ENCODE assay signal across 7 cellular contexts in genomic region chr2:86739485-86739884, GRCh38. TPM values are rescaled to one million over a fixed set of nuclear protein-coding genes. Genes with fewer than 3 reads are reported as not detected.
A peak's percentile ranks its signal among the peaks of the same experiment; 100 is the strongest.
DNase-seq lines count a peak whose midpoint lies in the region; ATAC-seq, FAIRE-seq and TF ChIP-seq lines count a peak whose summit lies in the region.
"Not testable (repeated sequence)": the region's sequence is repeated elsewhere in the genome, so short reads cannot be mapped to it uniquely, and the experiment has no call there.
"Had no signal": no experiment of that assay in that cellular context is flagged by ENCODE, and none has a peak within 500 bp of the region (broad histone marks: within the 10 kb centered on the region; RNA-seq: fewer than 3 reads in every experiment).

No MANE protein-coding gene starts in this region.

- TF ChIP-seq EP300 in K562 (IDR thresholded peaks at IDR 0.05; ENCODE audit: low read length); HepG2 (IDR thresholded peaks at IDR 0.05; ENCODE audit: low read depth in 2 of 2, low read length in 2 of 2); HepG2 (CRISPR knock-in tag; IDR thresholded peaks at IDR 0.05; ENCODE audit: borderline replicate concordance): not testable (repeated sequence)

- not testable (repeated sequence) for H3K27ac ChIP-seq in K562 (ENCODE audit: extremely low read depth, low read depth, low read length); HepG2 (ENCODE audit: extremely low read length, insufficient read depth, low read length)

- not testable (repeated sequence) for H3K79me2 ChIP-seq in K562 (ENCODE audit: control insufficient read depth, insufficient read depth, low read length)
- peaks cover 12% of the 10 kb centered on the region for H3K79me2 ChIP-seq in HepG2 (ENCODE audit: insufficient read depth, low read length)

- not testable (repeated sequence) for H2AFZ ChIP-seq in K562 (ENCODE audit: low read depth, low read length); HepG2 (ENCODE audit: low read length)

- CTCF ChIA-PET in K562 (lab: Yijun Ruan, JAX; ENCODE audit: low intra/inter-chr PET ratio); HepG2 (lab: Yijun Ruan, JAX; ENCODE audit: low intra/inter-chr PET ratio, low total read pairs): not testable (repeated sequence)

- POLR2A ChIA-PET in K562 (lab: Yijun Ruan, JAX); HepG2 (lab: Yijun Ruan, JAX): not testable (repeated sequence)

- not testable (repeated sequence) for DNase-seq in GM12892 (ENCODE audit: insufficient read length); K562 (ENCODE audit: extremely low read depth in 1 of 4, low spot score in 3 of 4); left colon; HepG2 (ENCODE audit: low spot score); mucosa of descending colon

- not testable (repeated sequence) for TF ChIP-seq POLR2A in GM12892 (IDR thresholded peaks at IDR 0.05; ENCODE audit: low read depth, low read length); K562 (conservative IDR thresholded peaks at IDR 0.05); HepG2 (IDR thresholded peaks at IDR 0.05; ENCODE audit: insufficient read depth in 1 of 2, low read depth in 2 of 2, low read length in 2 of 2)

- not testable (repeated sequence) for H3K9me3 ChIP-seq in K562 (replicated peaks; ENCODE audit: control insufficient read depth, insufficient read depth, low read depth, low read length); HepG2 (ENCODE audit: low read length); mucosa of descending colon

- intact Hi-C loops in K562 (cut with micrococcal nuclease); left colon (cut with DNase I, micrococcal nuclease); HepG2 (cut with micrococcal nuclease; ENCODE audit: unreplicated experiment); mucosa of descending colon (cut with DNase I, micrococcal nuclease): not testable (repeated sequence)

- not testable (repeated sequence) for ATAC-seq in K562
- ATAC-seq in left colon (peak; percentile 76), HepG2 (peak; percentile 28; the same call in 1 of the 3 replicates), mucosa of descending colon (peak; percentile 77)

- H3K27me3 ChIP-seq in K562 (ENCODE audit: control insufficient read depth in 2 of 2, insufficient read depth in 2 of 2, low read length in 2 of 2); HepG2 (ENCODE audit: control insufficient read depth in 1 of 2, insufficient read depth in 2 of 2, low read length in 2 of 2): not testable (repeated sequence)

- H4K20me1 ChIP-seq in K562 (replicated peaks; ENCODE audit: control insufficient read depth, insufficient read depth, low read length); HepG2 (ENCODE audit: insufficient read depth, low read length): not testable (repeated sequence)

- not testable (repeated sequence) for H3K4me2 ChIP-seq in K562 (ENCODE audit: insufficient read depth, low read length); HepG2 (ENCODE audit: low read depth, low read length)

- not testable (repeated sequence) for H3K4me3 ChIP-seq in K562; HepG2 (replicated peaks in 1 of 3; ENCODE audit: insufficient read depth in 1 of 3, low read depth in 2 of 3, low read length in 3 of 3); mucosa of descending colon

- H3K9me1 ChIP-seq in K562 (ENCODE audit: control insufficient read depth, insufficient read depth, low read length): not testable (repeated sequence)

- FAIRE-seq in GM12892 (lab: Jason Lieb, UNC): peak; percentile 9
- FAIRE-seq in K562 (lab: Jason Lieb, UNC): peak; percentile 44
- not testable (repeated sequence) for FAIRE-seq in HepG2 (lab: Jason Lieb, UNC)

- not testable (repeated sequence) for BruUV-seq in K562 (replicated peaks; lab: Mats Ljungman, UMichigan); HepG2 (replicated peaks; lab: Mats Ljungman, UMichigan)

- H3K9ac ChIP-seq in K562 (ENCODE audit: insufficient read depth in 1 of 2, low read depth in 2 of 2, low read length in 2 of 2); HepG2 (ENCODE audit: insufficient read depth, low read depth, low read length): not testable (repeated sequence)

- H3K36me3 ChIP-seq in K562 (ENCODE audit: control insufficient read depth, insufficient read depth, low read length); HepG2 (replicated peaks in 1 of 2; ENCODE audit: control insufficient read depth in 1 of 2, insufficient read depth in 2 of 2, low read length in 2 of 2); mucosa of descending colon (ENCODE audit: low read depth): not testable (repeated sequence)

- TF ChIP-seq RAD21 in K562 (CRISPR knock-in tag; conservative IDR thresholded peaks at IDR 0.05 in 1 of 2, IDR thresholded peaks at IDR 0.05 in 1 of 2); HepG2 (CRISPR knock-in tag; IDR thresholded peaks at IDR 0.05): not testable (repeated sequence)

- not testable (repeated sequence) for H3K4me1 ChIP-seq in K562 (replicated peaks in 1 of 2; ENCODE audit: control insufficient read depth in 2 of 2, insufficient read depth in 2 of 2, low read length in 2 of 2); HepG2 (ENCODE audit: insufficient read depth, low read length); mucosa of descending colon (ENCODE audit: low read depth)

- in situ Hi-C loops in K562 (cut with MboI); HepG2 (cut with HindIII; ENCODE audit: extremely low pct_ligation_motif_present, low pct_unique_long_range_greater_than_20kb): not testable (repeated sequence)

- TF ChIP-seq CTCF in K562 (IDR thresholded peaks at IDR 0.05 in 2 of 3, conservative IDR thresholded peaks at IDR 0.05 in 1 of 3; ENCODE audit: insufficient read depth in 2 of 3, low read depth in 1 of 3, low read length in 3 of 3); HepG2 (CRISPR knock-in tag; IDR thresholded peaks at IDR 0.05); mucosa of descending colon (IDR thresholded peaks at IDR 0.05): not testable (repeated sequence)

RNA-seq across cellular contexts. Expression of gene RMND5A, which starts 19.4 kb away (rescaled TPM):
- polyA plus RNA-seq in GM12892 (2012; ENCODE audit: missing spikeins): 15.5 TPM
- total RNA-seq in K562 (2011; cell fraction: chromatin; rRNA removed; ENCODE audit: low replicate concordance): 6.2 and 11.8 TPM in 2 replicates
- 5.0 and 6.4 TPM in 2 replicates for total RNA-seq in K562 (2011; cell fraction: nucleolus; rRNA removed)
- total RNA-seq in K562 (2011; cell fraction: nucleoplasm; rRNA removed): 9.9 and 15.2 TPM in 2 replicates
- total RNA-seq in K562 (2014; rRNA removed): 34.1 and 35.6 TPM in 2 replicates
- total RNA-seq in K562 (2014; rRNA removed; fragmentation: Illumina TruSeq; extraction: Trizol): 40.7 and 43.7 TPM in 2 replicates
- total RNA-seq in K562 (2015; rRNA removed; fragmentation: Illumina TruSeq; extraction: Trizol): 31.4 and 38.8 TPM in 2 replicates
- 36.1 and 43.2 TPM in 2 replicates for total RNA-seq in K562 (2021)
- 19.3 and 33.1 TPM in 2 replicates for polyA plus RNA-seq in K562 (2011; rRNA removed)
- 15.4 and 20.2 TPM in 2 replicates for polyA plus RNA-seq in K562 (2011; cell fraction: cytosol; rRNA removed)
- 7.8 and 8.9 TPM in 2 replicates for polyA plus RNA-seq in K562 (2011; cell fraction: nucleus; rRNA removed)
- 16.3 and 16.6 TPM in 2 replicates for polyA plus RNA-seq in K562 (2012)
- 28.8 and 43.5 TPM in 2 replicates for polyA plus RNA-seq in K562 (2014; fragmentation: Illumina TruSeq; extraction: Trizol)
- polyA plus RNA-seq in K562 (2014; fragmentation: Nextera tagmentation; extraction: Ambion mirVana): 10 to 100 TPM; 13.2 to 16.4 TPM
- 19.4 and 23.4 TPM in 2 replicates for polyA plus RNA-seq in K562 (2014; rRNA removed)
- polyA minus RNA-seq in K562 (2011; rRNA and poly(A)+ RNA removed): 58.7 and 78.9 TPM in 2 replicates
- 25.3 and 48.9 TPM in 2 replicates for polyA minus RNA-seq in K562 (2011; cell fraction: cytosol; rRNA and poly(A)+ RNA removed)
- polyA minus RNA-seq in K562 (2011; cell fraction: nucleus; rRNA and poly(A)+ RNA removed): 7.8 and 10.0 TPM in 2 replicates
- total RNA-seq in left colon: 10 to 100 TPM; 64.0 to 77.8 TPM
- total RNA-seq in HepG2 (2016; rRNA removed; fragmentation: Illumina TruSeq; extraction: Trizol): 66.4 and 108 TPM in 2 replicates
- total RNA-seq in HepG2 (2016; cell fraction: cytosol; rRNA removed; fragmentation: Illumina TruSeq; extraction: Trizol; ENCODE audit: low read depth): 6.8 and 8.0 TPM in 2 replicates
- total RNA-seq in HepG2 (2016; cell fraction: insoluble cytoplasmic fraction; rRNA removed; fragmentation: Illumina TruSeq; extraction: Trizol): 66.9 and 102 TPM in 2 replicates
- total RNA-seq in HepG2 (2016; cell fraction: membrane; rRNA removed; fragmentation: Illumina TruSeq; extraction: Trizol): 26.4 and 27.1 TPM in 2 replicates
- total RNA-seq in HepG2 (2016; cell fraction: nucleus; rRNA removed; fragmentation: Illumina TruSeq; extraction: Trizol): 37.8 and 39.3 TPM in 2 replicates
- polyA plus RNA-seq in HepG2 (2011; rRNA removed): 27.3 and 31.0 TPM in 2 replicates
- polyA plus RNA-seq in HepG2 (2011; cell fraction: cytosol; rRNA removed): 23.0 and 32.3 TPM in 2 replicates
- polyA plus RNA-seq in HepG2 (2011; cell fraction: nucleus; rRNA removed): 13.2 and 16.8 TPM in 2 replicates
- polyA plus RNA-seq in HepG2 (2012): 32.6 and 37.2 TPM in 2 replicates
- 2.5 and 3.5 TPM in 2 replicates for polyA plus RNA-seq in HepG2 (2016; cell fraction: cytosol; fragmentation: Illumina TruSeq; extraction: Trizol; ENCODE audit: low read depth)
- polyA plus RNA-seq in HepG2 (2016; cell fraction: insoluble cytoplasmic fraction; fragmentation: Illumina TruSeq; extraction: Trizol; ENCODE audit: low read depth): 62.4 and 63.9 TPM in 2 replicates
- polyA plus RNA-seq in HepG2 (2016; cell fraction: membrane; fragmentation: Illumina TruSeq; extraction: Trizol; ENCODE audit: low read depth): 11.9 and 14.5 TPM in 2 replicates
- 27.7 and 40.2 TPM in 2 replicates for polyA plus RNA-seq in HepG2 (2016; cell fraction: nucleus; fragmentation: Illumina TruSeq; extraction: Trizol; ENCODE audit: insufficient read depth, low read depth)
- polyA minus RNA-seq in HepG2 (2011; rRNA and poly(A)+ RNA removed; ENCODE audit: low replicate concordance): 70.4 and 98.0 TPM in 2 replicates
- 69.4 and 79.3 TPM in 2 replicates for polyA minus RNA-seq in HepG2 (2011; cell fraction: cytosol; rRNA and poly(A)+ RNA removed)
- polyA minus RNA-seq in HepG2 (2011; cell fraction: nucleus; rRNA and poly(A)+ RNA removed): 46.7 and 61.4 TPM in 2 replicates
- 10 to 100 TPM; 69.2 to 93.0 (median 73.8) TPM for total RNA-seq in mucosa of descending colon

RNA-seq across cellular contexts. Expression of gene CD8A, which starts 51.2 kb away (rescaled TPM):
- polyA plus RNA-seq in GM12892 (2012; ENCODE audit: missing spikeins): not detected
- not detected in 2 replicates for total RNA-seq in K562 (2011; cell fraction: chromatin; rRNA removed; ENCODE audit: low replicate concordance)
- total RNA-seq in K562 (2011; cell fraction: nucleolus; rRNA removed): not detected in 2 replicates
- not detected in 2 replicates for total RNA-seq in K562 (2011; cell fraction: nucleoplasm; rRNA removed)
- not detected in 2 replicates for total RNA-seq in K562 (2014; rRNA removed)
- total RNA-seq in K562 (2014; rRNA removed; fragmentation: Illumina TruSeq; extraction: Trizol): not detected in 2 replicates
- total RNA-seq in K562 (2015; rRNA removed; fragmentation: Illumina TruSeq; extraction: Trizol): not detected in 2 replicates
- total RNA-seq in K562 (2021): 0.07 and 0.20 TPM in 2 replicates
- not detected in 2 replicates for polyA plus RNA-seq in K562 (2011; rRNA removed)
- polyA plus RNA-seq in K562 (2011; cell fraction: cytosol; rRNA removed): not detected in 2 replicates
- not detected in 2 replicates for polyA plus RNA-seq in K562 (2011; cell fraction: nucleus; rRNA removed)
- polyA plus RNA-seq in K562 (2012): not detected in 2 replicates
- polyA plus RNA-seq in K562 (2014; fragmentation: Illumina TruSeq; extraction: Trizol): not detected in 2 replicates
- polyA plus RNA-seq in K562 (2014; fragmentation: Nextera tagmentation; extraction: Ambion mirVana): not detected
- not detected in 2 replicates for polyA plus RNA-seq in K562 (2014; rRNA removed)
- polyA minus RNA-seq in K562 (2011; rRNA and poly(A)+ RNA removed): not detected in 2 replicates
- polyA minus RNA-seq in K562 (2011; cell fraction: cytosol; rRNA and poly(A)+ RNA removed): not detected in 2 replicates
- polyA minus RNA-seq in K562 (2011; cell fraction: nucleus; rRNA and poly(A)+ RNA removed): not detected in 2 replicates
- total RNA-seq in left colon: 1 to 10 TPM; 1.6 to 3.2 TPM
- not detected in 2 replicates for total RNA-seq in HepG2 (2016; rRNA removed; fragmentation: Illumina TruSeq; extraction: Trizol)
- not detected in 2 replicates for total RNA-seq in HepG2 (2016; cell fraction: cytosol; rRNA removed; fragmentation: Illumina TruSeq; extraction: Trizol; ENCODE audit: low read depth)
- total RNA-seq in HepG2 (2016; cell fraction: insoluble cytoplasmic fraction; rRNA removed; fragmentation: Illumina TruSeq; extraction: Trizol): 0.10 TPM in 1 of 2 replicates, not detected in the other
- 0.06 TPM in 1 of 2 replicates, not detected in the other for total RNA-seq in HepG2 (2016; cell fraction: membrane; rRNA removed; fragmentation: Illumina TruSeq; extraction: Trizol)
- not detected in 2 replicates for total RNA-seq in HepG2 (2016; cell fraction: nucleus; rRNA removed; fragmentation: Illumina TruSeq; extraction: Trizol)
- polyA plus RNA-seq in HepG2 (2011; rRNA removed): 0.09 TPM in 2 replicates
- polyA plus RNA-seq in HepG2 (2011; cell fraction: cytosol; rRNA removed): 0.05 and 0.09 TPM in 2 replicates
- 0.09 and 0.13 TPM in 2 replicates for polyA plus RNA-seq in HepG2 (2011; cell fraction: nucleus; rRNA removed)
- polyA plus RNA-seq in HepG2 (2012): 0.04 and 0.23 TPM in 2 replicates
- not detected in 2 replicates for polyA plus RNA-seq in HepG2 (2016; cell fraction: cytosol; fragmentation: Illumina TruSeq; extraction: Trizol; ENCODE audit: low read depth)
- polyA plus RNA-seq in HepG2 (2016; cell fraction: insoluble cytoplasmic fraction; fragmentation: Illumina TruSeq; extraction: Trizol; ENCODE audit: low read depth): 0.10 TPM in 1 of 2 replicates, not detected in the other
- not detected in 2 replicates for polyA plus RNA-seq in HepG2 (2016; cell fraction: membrane; fragmentation: Illumina TruSeq; extraction: Trizol; ENCODE audit: low read depth)
- polyA plus RNA-seq in HepG2 (2016; cell fraction: nucleus; fragmentation: Illumina TruSeq; extraction: Trizol; ENCODE audit: insufficient read depth, low read depth): not detected in 2 replicates
- polyA minus RNA-seq in HepG2 (2011; rRNA and poly(A)+ RNA removed; ENCODE audit: low replicate concordance): not detected in 2 replicates
- polyA minus RNA-seq in HepG2 (2011; cell fraction: cytosol; rRNA and poly(A)+ RNA removed): not detected in 2 replicates
- not detected in 2 replicates for polyA minus RNA-seq in HepG2 (2011; cell fraction: nucleus; rRNA and poly(A)+ RNA removed)
- total RNA-seq in mucosa of descending colon: 1 to 10 TPM; 4.1 to 9.1 (median 9.1) TPM
- total RNA-seq: A172 had no signal
- polyA plus RNA-seq: BJ had no signal
